ENCODE assay signal across 1 cellular context in the genomic region with DNA sequence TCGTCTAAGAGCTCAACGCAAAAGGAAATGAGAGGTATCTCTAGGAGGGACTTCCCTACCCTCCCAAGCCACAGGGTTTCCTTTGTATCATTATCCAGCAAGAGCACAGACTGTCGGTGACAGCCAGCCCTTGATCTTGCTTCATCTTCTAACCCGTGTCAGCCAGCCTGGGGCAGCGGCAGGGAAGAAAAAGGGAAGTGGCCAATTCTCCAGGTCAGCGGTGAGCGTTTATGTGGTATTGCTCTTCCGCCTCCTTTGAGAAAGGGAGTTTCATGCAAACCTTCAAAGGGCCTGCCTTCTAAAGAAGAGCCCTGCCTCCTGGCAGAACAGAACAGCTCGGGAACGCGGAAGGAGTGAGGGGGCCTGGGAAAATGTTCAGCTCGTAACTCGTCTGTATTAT.
TF ChIP-seq lines count a peak whose summit lies in the region.

No MANE protein-coding gene starts in this region.

TF ChIP-seq in GM12878, 131 proteins besides CTCF, POLR2A, EP300 and RAD21 (continued from another document):
- TF ChIP-seq, protein P1, sequence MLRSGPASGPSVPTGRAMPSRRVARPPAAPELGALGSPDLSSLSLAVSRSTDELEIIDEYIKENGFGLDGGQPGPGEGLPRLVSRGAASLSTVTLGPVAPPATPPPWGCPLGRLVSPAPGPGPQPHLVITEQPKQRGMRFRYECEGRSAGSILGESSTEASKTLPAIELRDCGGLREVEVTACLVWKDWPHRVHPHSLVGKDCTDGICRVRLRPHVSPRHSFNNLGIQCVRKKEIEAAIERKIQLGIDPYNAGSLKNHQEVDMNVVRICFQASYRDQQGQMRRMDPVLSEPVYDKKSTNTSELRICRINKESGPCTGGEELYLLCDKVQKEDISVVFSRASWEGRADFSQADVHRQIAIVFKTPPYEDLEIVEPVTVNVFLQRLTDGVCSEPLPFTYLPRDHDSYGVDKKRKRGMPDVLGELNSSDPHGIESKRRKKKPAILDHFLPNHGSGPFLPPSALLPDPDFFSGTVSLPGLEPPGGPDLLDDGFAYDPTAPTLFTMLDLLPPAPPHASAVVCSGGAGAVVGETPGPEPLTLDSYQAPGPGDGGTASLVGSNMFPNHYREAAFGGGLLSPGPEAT (IDR thresholded peaks at IDR 0.05; ENCODE audit: low read depth) = peak; percentile 74
- TF ChIP-seq BHLHE40 (IDR thresholded peaks at IDR 0.05; ENCODE audit: borderline replicate concordance in 1 of 2, low read depth in 2 of 2, low read length in 1 of 2) (0 out of 4 replicates have a peak, but pooled peaks of 1 of the 2 experiments have one; percentile 23), IKZF1 (conservative IDR thresholded peaks at IDR 0.05) (peak; percentile 92), EED (IDR thresholded peaks at IDR 0.05; ENCODE audit: low read depth) (peak; percentile 59), NR2F1 (conservative IDR thresholded peaks at IDR 0.05) (peak; percentile 89), ZZZ3 (IDR thresholded peaks at IDR 0.05; ENCODE audit: control insufficient read depth, insufficient read length, low read depth) (no peak), MTA2 (IDR thresholded peaks at IDR 0.05; ENCODE audit: low read depth) (peak; percentile 69), IRF4 (IDR thresholded peaks at IDR 0.05; ENCODE audit: low read depth, low read length) (0 out of 2 replicates have a peak, but pooled peaks have one; percentile 55), IKZF2 (IDR thresholded peaks at IDR 0.05) (peak; percentile 80 to 83), TCF7 (IDR thresholded peaks at IDR 0.05; ENCODE audit: borderline replicate concordance) (peak; percentile 58), PAX5 (IDR thresholded peaks at IDR 0.05; ENCODE audit: borderline replicate concordance, low read depth, low read length) (peak; percentile 70; the same call in 1 of the 2 replicates), NFIC (IDR thresholded peaks at IDR 0.05; ENCODE audit: low read depth, low read length) (peak; percentile 53; the same call in 1 of the 2 replicates), MYC (IDR thresholded peaks at IDR 0.05; ENCODE audit: insufficient read depth, insufficient read length, insufficient replicate concordance, low read length, severe bottlenecking) (no peak), TCF12 (IDR thresholded peaks at IDR 0.05; ENCODE audit: low read depth, low read length) (0 out of 2 replicates have a peak, but pooled peaks have one; percentile 11), ZNF384 (IDR thresholded peaks at IDR 0.05; ENCODE audit: borderline replicate concordance, low read depth, low read length) (no peak), DPF2 (IDR thresholded peaks at IDR 0.05) (peak; percentile 64; the same call in 1 of the 2 replicates), SMC3 (IDR thresholded peaks at IDR 0.05; ENCODE audit: borderline replicate concordance, low read length) (no peak)
- TF ChIP-seq, protein P2, sequence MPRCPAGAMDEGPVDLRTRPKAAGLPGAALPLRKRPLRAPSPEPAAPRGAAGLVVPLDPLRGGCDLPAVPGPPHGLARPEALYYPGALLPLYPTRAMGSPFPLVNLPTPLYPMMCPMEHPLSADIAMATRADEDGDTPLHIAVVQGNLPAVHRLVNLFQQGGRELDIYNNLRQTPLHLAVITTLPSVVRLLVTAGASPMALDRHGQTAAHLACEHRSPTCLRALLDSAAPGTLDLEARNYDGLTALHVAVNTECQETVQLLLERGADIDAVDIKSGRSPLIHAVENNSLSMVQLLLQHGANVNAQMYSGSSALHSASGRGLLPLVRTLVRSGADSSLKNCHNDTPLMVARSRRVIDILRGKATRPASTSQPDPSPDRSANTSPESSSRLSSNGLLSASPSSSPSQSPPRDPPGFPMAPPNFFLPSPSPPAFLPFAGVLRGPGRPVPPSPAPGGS (IDR thresholded peaks at IDR 0.05; ENCODE audit: borderline replicate concordance, insufficient read depth, low read depth, low read length, poor library complexity, severe bottlenecking) = no peak
- TF ChIP-seq, protein P3, sequence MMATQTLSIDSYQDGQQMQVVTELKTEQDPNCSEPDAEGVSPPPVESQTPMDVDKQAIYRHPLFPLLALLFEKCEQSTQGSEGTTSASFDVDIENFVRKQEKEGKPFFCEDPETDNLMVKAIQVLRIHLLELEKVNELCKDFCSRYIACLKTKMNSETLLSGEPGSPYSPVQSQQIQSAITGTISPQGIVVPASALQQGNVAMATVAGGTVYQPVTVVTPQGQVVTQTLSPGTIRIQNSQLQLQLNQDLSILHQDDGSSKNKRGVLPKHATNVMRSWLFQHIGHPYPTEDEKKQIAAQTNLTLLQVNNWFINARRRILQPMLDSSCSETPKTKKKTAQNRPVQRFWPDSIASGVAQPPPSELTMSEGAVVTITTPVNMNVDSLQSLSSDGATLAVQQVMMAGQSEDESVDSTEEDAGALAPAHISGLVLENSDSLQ (IDR thresholded peaks at IDR 0.05) = 0 out of 2 replicates have a peak, but pooled peaks have one; percentile 23
- TF ChIP-seq, protein P4, sequence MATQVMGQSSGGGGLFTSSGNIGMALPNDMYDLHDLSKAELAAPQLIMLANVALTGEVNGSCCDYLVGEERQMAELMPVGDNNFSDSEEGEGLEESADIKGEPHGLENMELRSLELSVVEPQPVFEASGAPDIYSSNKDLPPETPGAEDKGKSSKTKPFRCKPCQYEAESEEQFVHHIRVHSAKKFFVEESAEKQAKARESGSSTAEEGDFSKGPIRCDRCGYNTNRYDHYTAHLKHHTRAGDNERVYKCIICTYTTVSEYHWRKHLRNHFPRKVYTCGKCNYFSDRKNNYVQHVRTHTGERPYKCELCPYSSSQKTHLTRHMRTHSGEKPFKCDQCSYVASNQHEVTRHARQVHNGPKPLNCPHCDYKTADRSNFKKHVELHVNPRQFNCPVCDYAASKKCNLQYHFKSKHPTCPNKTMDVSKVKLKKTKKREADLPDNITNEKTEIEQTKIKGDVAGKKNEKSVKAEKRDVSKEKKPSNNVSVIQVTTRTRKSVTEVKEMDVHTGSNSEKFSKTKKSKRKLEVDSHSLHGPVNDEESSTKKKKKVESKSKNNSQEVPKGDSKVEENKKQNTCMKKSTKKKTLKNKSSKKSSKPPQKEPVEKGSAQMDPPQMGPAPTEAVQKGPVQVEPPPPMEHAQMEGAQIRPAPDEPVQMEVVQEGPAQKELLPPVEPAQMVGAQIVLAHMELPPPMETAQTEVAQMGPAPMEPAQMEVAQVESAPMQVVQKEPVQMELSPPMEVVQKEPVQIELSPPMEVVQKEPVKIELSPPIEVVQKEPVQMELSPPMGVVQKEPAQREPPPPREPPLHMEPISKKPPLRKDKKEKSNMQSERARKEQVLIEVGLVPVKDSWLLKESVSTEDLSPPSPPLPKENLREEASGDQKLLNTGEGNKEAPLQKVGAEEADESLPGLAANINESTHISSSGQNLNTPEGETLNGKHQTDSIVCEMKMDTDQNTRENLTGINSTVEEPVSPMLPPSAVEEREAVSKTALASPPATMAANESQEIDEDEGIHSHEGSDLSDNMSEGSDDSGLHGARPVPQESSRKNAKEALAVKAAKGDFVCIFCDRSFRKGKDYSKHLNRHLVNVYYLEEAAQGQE (IDR thresholded peaks at IDR 0.05; ENCODE audit: low read depth, low read length) = no peak
- TF ChIP-seq, protein P5, sequence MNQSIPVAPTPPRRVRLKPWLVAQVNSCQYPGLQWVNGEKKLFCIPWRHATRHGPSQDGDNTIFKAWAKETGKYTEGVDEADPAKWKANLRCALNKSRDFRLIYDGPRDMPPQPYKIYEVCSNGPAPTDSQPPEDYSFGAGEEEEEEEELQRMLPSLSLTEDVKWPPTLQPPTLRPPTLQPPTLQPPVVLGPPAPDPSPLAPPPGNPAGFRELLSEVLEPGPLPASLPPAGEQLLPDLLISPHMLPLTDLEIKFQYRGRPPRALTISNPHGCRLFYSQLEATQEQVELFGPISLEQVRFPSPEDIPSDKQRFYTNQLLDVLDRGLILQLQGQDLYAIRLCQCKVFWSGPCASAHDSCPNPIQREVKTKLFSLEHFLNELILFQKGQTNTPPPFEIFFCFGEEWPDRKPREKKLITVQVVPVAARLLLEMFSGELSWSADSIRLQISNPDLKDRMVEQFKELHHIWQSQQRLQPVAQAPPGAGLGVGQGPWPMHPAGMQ (IDR thresholded peaks at IDR 0.05; ENCODE audit: borderline replicate concordance) = no peak
